11 cellular contexts compared by ENCODE assay signal in the genomic region with DNA sequence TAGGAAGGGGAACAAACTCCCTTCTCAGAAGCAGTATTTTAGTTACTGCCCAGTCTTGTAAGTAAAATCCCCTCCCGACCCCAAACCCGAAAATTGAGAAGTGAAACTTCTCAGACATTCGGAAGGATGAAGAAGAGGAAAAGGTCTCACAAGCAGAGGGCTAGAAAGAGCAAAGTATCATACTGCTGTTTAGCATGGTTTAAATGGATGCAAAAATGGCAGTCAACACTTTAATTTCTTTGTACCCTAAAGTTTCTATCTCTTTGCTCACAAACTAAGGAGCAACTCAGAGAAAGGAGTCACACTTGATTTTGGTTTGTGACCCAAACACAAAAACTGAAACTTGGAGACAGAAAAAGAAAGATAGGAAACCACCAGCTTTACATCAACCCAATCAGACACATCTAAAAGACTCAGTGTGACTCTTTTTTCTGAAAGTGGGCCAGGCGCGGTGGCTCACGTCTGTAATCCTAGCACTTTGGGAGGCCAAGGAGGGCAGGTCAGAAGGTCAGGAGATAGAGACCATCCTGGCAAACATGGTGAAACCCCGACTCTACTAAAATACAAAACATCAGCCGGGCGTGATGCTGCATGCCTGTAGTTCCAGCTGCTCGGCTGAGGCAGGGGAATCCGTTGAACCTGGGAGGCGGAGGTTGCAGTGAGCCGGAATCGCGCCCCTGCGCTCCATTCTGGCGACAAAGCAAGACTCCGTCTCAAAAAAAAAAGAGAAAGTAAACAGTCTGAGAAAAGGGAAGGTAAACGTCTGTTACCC.
DNase-seq lines count a peak whose midpoint lies in the region; ATAC-seq and TF ChIP-seq lines count a peak whose summit lies in the region.
"Had no signal": no experiment of that assay in that cellular context is flagged by ENCODE, and none has a peak within 500 bp of the region (broad histone marks: within the 10 kb centered on the region; RNA-seq: fewer than 3 reads in every experiment).

No MANE protein-coding gene starts in this region.

- H3K27me3 ChIP-seq in osteoblast (ENCODE audit: insufficient read depth, low read length), result peaks cover 8% of the 10 kb centered on the region
- H3K27me3 ChIP-seq in MG63, result no peaks in the 10 kb centered on the region

- no peaks in the 10 kb centered on the region for H3K79me2 ChIP-seq in osteoblast (ENCODE audit: insufficient read depth, low read length)

- ATAC-seq in HG02571 (IDR thresholded peaks at IDR 0.05; ENCODE audit: unreplicated experiment), result peak; percentile 72
- peak; percentile 60 for ATAC-seq in HG03575 (IDR thresholded peaks at IDR 0.05; ENCODE audit: extremely low read depth, insufficient number of reproducible peaks, low FRiP score, unreplicated experiment)
- ATAC-seq: activated naive CD8-positive, alpha-beta T cell treated with anti-CD3 and anti-CD28 coated beads, Interleukin-2, amount 50 U/mL, for 24 hours; natural killer cell had no signal

- H3K4me1 ChIP-seq in osteoblast (ENCODE audit: insufficient read depth, low read length), result peaks cover 12% of the 10 kb centered on the region

- H3K27ac ChIP-seq in osteoblast (ENCODE audit: low read depth, low read length), result no peak overlapping the region

- no peak overlapping the region for H3K4me2 ChIP-seq in osteoblast (ENCODE audit: insufficient read depth, low read length)
- H3K4me2 ChIP-seq: SK-N-SH had no signal

- H4K20me1 ChIP-seq in osteoblast (ENCODE audit: insufficient read depth, low read length), result no peaks in the 10 kb centered on the region

- H3K4me3 ChIP-seq in osteoblast (ENCODE audit: insufficient read depth, low read length) (no peak overlapping the region), MG63 (no peak overlapping the region)

- DNase-seq in NCI-H1105 treated with DMSO at 0.1 percent for 48 hours (lab: John Stamatoyannopoulos, UW) (peak; percentile 21), NCI-H1105 (lab: John Stamatoyannopoulos, UW) (no peak), osteoblast (ENCODE audit: insufficient read length, low spot score, missing footprints) (no peak), glomerular visceral epithelial cell (ENCODE audit: extremely low spot score) (no peak), HK-2 (ENCODE audit: unreplicated experiment) (no peak), MG63 (no peak)
- DNase-seq: activated naive CD8-positive, alpha-beta T cell treated with anti-CD3 and anti-CD28 coated beads, Interleukin-2, amount 50 U/mL, for 24 hours; natural killer cell; SK-N-SH had no signal

- H3K36me3 ChIP-seq in osteoblast (ENCODE audit: insufficient read depth, low read length), result no peaks in the 10 kb centered on the region
- H3K36me3 ChIP-seq in MG63, result no peaks in the 10 kb centered on the region

- H2AFZ ChIP-seq in osteoblast (ENCODE audit: low read length), result peak overlapping the region; percentile 15

- H3K9me3 ChIP-seq in osteoblast (ENCODE audit: low read depth, low read length) (no peaks in the 10 kb centered on the region), MG63 (no peaks in the 10 kb centered on the region)
- H3K9me3 ChIP-seq: SK-N-SH had no signal

- no peak for TF ChIP-seq CTCF in osteoblast (IDR thresholded peaks at IDR 0.05; ENCODE audit: extremely low read depth, low read depth, low read length)
